Comparison of ENCODE assay signal across 23 cellular contexts in the genomic region with DNA sequence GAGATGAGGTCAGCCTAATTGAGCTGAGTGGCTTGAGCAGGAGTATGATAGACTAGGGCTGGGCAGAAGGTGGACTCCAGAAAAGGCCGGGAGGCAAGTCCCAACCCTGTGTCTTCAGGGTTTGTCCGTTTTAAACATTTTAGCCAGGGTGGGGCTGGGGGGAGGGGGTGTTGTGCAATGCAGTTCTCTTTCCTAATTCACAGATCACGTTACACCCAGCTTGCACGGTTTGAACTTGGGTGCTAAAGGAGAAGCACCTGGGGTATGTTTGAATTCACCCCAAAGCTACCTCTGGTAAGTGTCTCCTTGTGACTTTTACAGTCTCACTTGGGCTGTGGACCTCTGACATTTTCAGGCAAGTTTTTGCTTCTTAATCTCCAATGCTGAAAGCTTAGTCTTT.
DNase-seq lines count a peak whose midpoint lies in the region; ATAC-seq, FAIRE-seq and TF ChIP-seq lines count a peak whose summit lies in the region.
"Had no signal": no experiment of that assay in that cellular context is flagged by ENCODE, and none has a peak within 500 bp of the region (broad histone marks: within the 10 kb centered on the region; RNA-seq: fewer than 3 reads in every experiment).

No MANE protein-coding gene starts in this region.

- no peak overlapping the region for H3K4me2 ChIP-seq in HepG2 (ENCODE audit: low read depth, low read length)
- H3K4me2 ChIP-seq: BLaER1 treated with 17β-estradiol and CSF1 and Interleukin-3, amounts not matched to agents 10 nM and 100 nM had no signal

- 0 out of 2 replicates have a peak, but pooled peaks cover 3% of the 10 kb centered on the region for H4K20me1 ChIP-seq in HepG2 (ENCODE audit: insufficient read depth, low read length)

- TF ChIP-seq CTCF in HepG2 (CRISPR knock-in tag; IDR thresholded peaks at IDR 0.05): no peak

- TF ChIP-seq POLR2A in HepG2 (IDR thresholded peaks at IDR 0.05; ENCODE audit: insufficient read depth in 1 of 2, low read depth in 2 of 2, low read length in 2 of 2): no peak

- no peak overlapping the region for H3K4me3 ChIP-seq in adipocyte (ENCODE audit: low read length)
- H3K4me3 ChIP-seq in HepG2 (replicated peaks in 1 of 3; ENCODE audit: insufficient read depth in 1 of 3, low read depth in 2 of 3, low read length in 3 of 3): no peak overlapping the region
- H3K4me3 ChIP-seq: BLaER1 treated with 17β-estradiol and CSF1 and Interleukin-3, amounts not matched to agents 10 nM and 100 nM; esophagus squamous epithelium; HAP-1; SK-N-MC had no signal

- H3K79me2 ChIP-seq in HepG2 (ENCODE audit: insufficient read depth, low read length): no peaks in the 10 kb centered on the region

- no peaks in the 10 kb centered on the region for H3K27me3 Mint-ChIP-seq in activated CD4-positive, alpha-beta memory T cell treated with anti-CD3 and anti-CD28 coated beads, Interleukin-2, amount 10 ng/mL, durations not matched to agents 7 days and 5 days
- H3K27me3 Mint-ChIP-seq: activated naive CD4-positive, alpha-beta T cell treated with anti-CD3 and anti-CD28 coated beads, Interleukin-2, amount 50 U/mL, for 24 hours had no signal

- POLR2A ChIA-PET in HepG2 (lab: Yijun Ruan, JAX): no interaction called here
- POLR2A ChIA-PET in activated CD4-positive, alpha-beta memory T cell treated with anti-CD3 and anti-CD28 coated beads, Interleukin-2, amount 10 ng/mL, durations not matched to agents 7 days and 5 days (lab: Charles Lee): no interaction called here

- peaks cover 17% of the 10 kb centered on the region for H3K4me1 ChIP-seq in adipocyte (ENCODE audit: control insufficient read depth, insufficient read depth, low read length)
- peaks cover 19% of the 10 kb centered on the region for H3K4me1 ChIP-seq in HepG2 (ENCODE audit: insufficient read depth, low read length)

- no peak for TF ChIP-seq RAD21 in HepG2 (CRISPR knock-in tag; IDR thresholded peaks at IDR 0.05)

- intact Hi-C loops in Right ventricle myocardium inferior (cut with DNase I) (no loop called here), left cardiac atrium (cut with DNase I) (no loop called here), HepG2 (cut with micrococcal nuclease; ENCODE audit: unreplicated experiment) (no loop called here)

- no TSS peak for BruUV-seq in HepG2 (replicated peaks; lab: Mats Ljungman, UMichigan)

- no peaks in the 10 kb centered on the region for H3K9me3 ChIP-seq in adipocyte (ENCODE audit: control insufficient read depth, low read length)
- no peaks in the 10 kb centered on the region for H3K9me3 ChIP-seq in HepG2 (ENCODE audit: low read length)
- H3K9me3 ChIP-seq: BLaER1 treated with 17β-estradiol and CSF1 and Interleukin-3, amounts not matched to agents 10 nM and 100 nM; esophagus squamous epithelium; HAP-1; neutrophil had no signal

- DNase-seq in Right ventricle myocardium inferior (ENCODE audit: missing footprints) (peak; percentile 15), left cardiac atrium (no peak), adipocyte (ENCODE audit: low read depth) (peak; percentile 19), HepG2 (ENCODE audit: low spot score) (no peak), NCI-H1436 (lab: John Stamatoyannopoulos, UW) (no peak), kidney tubule cell (ENCODE audit: low spot score) (no peak)
- no peak for DNase-seq in activated CD4-positive, alpha-beta memory T cell treated with anti-CD3 and anti-CD28 coated beads, Interleukin-2, amount 10 ng/mL, durations not matched to agents 7 days and 5 days
- DNase-seq: activated CD4-positive, CD25-positive, alpha-beta regulatory T cell treated with anti-CD3 and anti-CD28 coated beads, Interleukin-2, amount 50 U/mL, for 72 hours; activated T-cell treated with anti-CD3 and anti-CD28 coated beads, Interleukin-2, amount 50 U/mL, for 72 hours; Calu3; cerebellar nuclear complex; effector CD8-positive, alpha-beta T cell; esophagus squamous epithelium; NCI-H1694 treated with DMSO at 0.1 percent for 48 hours; NCI-H2227 treated with DMSO at 0.1 percent for 48 hours; NCI-H82; stimulated activated CD4-positive, alpha-beta T cell treated with anti-CD3 and anti-CD28 coated beads, Interleukin-12 subunit alpha, Interleukin-12 subunit beta, amount 100 ng/mL, for 4 hours had no signal

- no peaks in the 10 kb centered on the region for H3K4me1 Mint-ChIP-seq in activated CD4-positive, alpha-beta memory T cell treated with anti-CD3 and anti-CD28 coated beads, Interleukin-2, amount 10 ng/mL, durations not matched to agents 7 days and 5 days
- H3K4me1 Mint-ChIP-seq: activated naive CD4-positive, alpha-beta T cell treated with anti-CD3 and anti-CD28 coated beads, Interleukin-2, amount 50 U/mL, for 24 hours had no signal

- FAIRE-seq in HepG2 (lab: Jason Lieb, UNC): no peak

- H2AFZ ChIP-seq in HepG2 (ENCODE audit: low read length): no peak overlapping the region

- H3K27ac ChIP-seq in HepG2 (ENCODE audit: extremely low read length, insufficient read depth, low read length): no peak overlapping the region
- H3K27ac ChIP-seq: BLaER1 treated with 17β-estradiol and CSF1 and Interleukin-3, amounts not matched to agents 10 nM and 100 nM; esophagus squamous epithelium; neutrophil; SK-N-MC had no signal

- H3K4me3 Mint-ChIP-seq in activated CD4-positive, alpha-beta memory T cell treated with anti-CD3 and anti-CD28 coated beads, Interleukin-2, amount 10 ng/mL, durations not matched to agents 7 days and 5 days: no peak overlapping the region
- H3K4me3 Mint-ChIP-seq: activated naive CD4-positive, alpha-beta T cell treated with anti-CD3 and anti-CD28 coated beads, Interleukin-2, amount 50 U/mL, for 24 hours; activated T-cell treated with anti-CD3 and anti-CD28 coated beads, Interleukin-2, amount 50 U/mL, for 72 hours had no signal

- in situ Hi-C loops in HepG2 (cut with HindIII; ENCODE audit: extremely low pct_ligation_motif_present, low pct_unique_long_range_greater_than_20kb): no loop called here

- 75% methylated on average over 4 of the region's 4 CpGs for WGBS in HepG2 (ENCODE audit: low lambda C conversion rate)

- CTCF ChIA-PET in HepG2 (lab: Yijun Ruan, JAX; ENCODE audit: low intra/inter-chr PET ratio, low total read pairs): no interaction called here
- CTCF ChIA-PET in activated CD4-positive, alpha-beta memory T cell treated with anti-CD3 and anti-CD28 coated beads, Interleukin-2, amount 10 ng/mL, durations not matched to agents 7 days and 5 days (lab: Charles Lee): no interaction called here

- H3K9ac ChIP-seq in adipocyte (ENCODE audit: low read length) (no peak overlapping the region), HepG2 (ENCODE audit: insufficient read depth, low read depth, low read length) (no peak overlapping the region)
- H3K9ac ChIP-seq: BLaER1 treated with 17β-estradiol and CSF1 and Interleukin-3, amounts not matched to agents 10 nM and 100 nM had no signal

- no peak overlapping the region for H3K27ac Mint-ChIP-seq in activated CD4-positive, alpha-beta memory T cell treated with anti-CD3 and anti-CD28 coated beads, Interleukin-2, amount 10 ng/mL, durations not matched to agents 7 days and 5 days
- H3K27ac Mint-ChIP-seq: activated naive CD4-positive, alpha-beta T cell treated with anti-CD3 and anti-CD28 coated beads, Interleukin-2, amount 50 U/mL, for 24 hours; activated T-cell treated with anti-CD3 and anti-CD28 coated beads, Interleukin-2, amount 50 U/mL, for 72 hours had no signal

- H3K27me3 ChIP-seq in adipocyte (replicated peaks; ENCODE audit: control insufficient read depth, insufficient read depth, low read length) (no peaks in the 10 kb centered on the region), HepG2 (ENCODE audit: control insufficient read depth in 1 of 2, insufficient read depth in 2 of 2, low read length in 2 of 2) (no peaks in the 10 kb centered on the region)
- H3K27me3 ChIP-seq: BLaER1 treated with 17β-estradiol and CSF1 and Interleukin-3, amounts not matched to agents 10 nM and 100 nM; esophagus squamous epithelium had no signal

- no peaks in the 10 kb centered on the region for H3K9me3 Mint-ChIP-seq in activated CD4-positive, alpha-beta memory T cell treated with anti-CD3 and anti-CD28 coated beads, Interleukin-2, amount 10 ng/mL, durations not matched to agents 7 days and 5 days
- H3K9me3 Mint-ChIP-seq: activated naive CD4-positive, alpha-beta T cell treated with anti-CD3 and anti-CD28 coated beads, Interleukin-2, amount 50 U/mL, for 24 hours; activated T-cell treated with anti-CD3 and anti-CD28 coated beads, Interleukin-2, amount 50 U/mL, for 72 hours had no signal

- H3K36me3 Mint-ChIP-seq in activated CD4-positive, alpha-beta memory T cell treated with anti-CD3 and anti-CD28 coated beads, Interleukin-2, amount 10 ng/mL, durations not matched to agents 7 days and 5 days (ENCODE audit: low read depth): no peaks in the 10 kb centered on the region
- H3K36me3 Mint-ChIP-seq: activated naive CD4-positive, alpha-beta T cell treated with anti-CD3 and anti-CD28 coated beads, Interleukin-2, amount 50 U/mL, for 24 hours had no signal

- TF ChIP-seq EP300 in HepG2 (IDR thresholded peaks at IDR 0.05; ENCODE audit: low read depth in 2 of 2, low read length in 2 of 2): no peak
- TF ChIP-seq EP300 in HepG2 (CRISPR knock-in tag; IDR thresholded peaks at IDR 0.05; ENCODE audit: borderline replicate concordance): no peak

- peak; percentile 8 for ATAC-seq in Right ventricle myocardium inferior
- no peak for ATAC-seq in left cardiac atrium
- ATAC-seq in HepG2: peak; percentile 11; the same call in 2 of the 3 replicates
- no peak for ATAC-seq in HG03571 (IDR thresholded peaks at IDR 0.05; ENCODE audit: unreplicated experiment)
- ATAC-seq: activated T-cell treated with anti-CD3 and anti-CD28 coated beads, Interleukin-2, amount 50 U/mL, for 72 hours had no signal

- H3K36me3 ChIP-seq in adipocyte (ENCODE audit: control insufficient read depth, insufficient read depth, low read length, severe bottlenecking): no peaks in the 10 kb centered on the region
- H3K36me3 ChIP-seq in HepG2 (replicated peaks in 1 of 2; ENCODE audit: control insufficient read depth in 1 of 2, insufficient read depth in 2 of 2, low read length in 2 of 2): peaks cover 7 to 22% of the 10 kb centered on the region in 2 experiments
- H3K36me3 ChIP-seq: HAP-1, neutrophil had no signal

TF ChIP-seq in HepG2, 621 proteins besides CTCF, POLR2A, EP300 and RAD21 (continues in another document):
- TF ChIP-seq ZNF124 (CRISPR knock-in tag; IDR thresholded peaks at IDR 0.05): no peak
- no peak for TF ChIP-seq MEIS2 (CRISPR knock-in tag; IDR thresholded peaks at IDR 0.05)
- no peak for TF ChIP-seq RARA (CRISPR knock-in tag; IDR thresholded peaks at IDR 0.05)
- TF ChIP-seq ZNF530 (CRISPR knock-in tag; IDR thresholded peaks at IDR 0.05; ENCODE audit: low read depth): no peak

Comparison
In these comparisons a context has a peak if more than half of its experiments do, and no peak if none do; other contexts are left out.
1. ATAC-seq: peak in Right ventricle myocardium inferior (single experiment) and HepG2 (single experiment); none in left cardiac atrium (0 of 2) and HG03571 (single experiment).
2. DNase-seq: peak in Right ventricle myocardium inferior (single experiment) and adipocyte (single experiment); none in left cardiac atrium (single experiment), HepG2 (single experiment), NCI-H1436 (single experiment), kidney tubule cell (single experiment) and activated CD4-positive, alpha-beta memory T cell treated with anti-CD3 and anti-CD28 coated beads, Interleukin-2, amount 10 ng/mL, durations not matched to agents 7 days and 5 days (single experiment).